ENCODE assay signal across 1 cellular context in the genomic region with DNA sequence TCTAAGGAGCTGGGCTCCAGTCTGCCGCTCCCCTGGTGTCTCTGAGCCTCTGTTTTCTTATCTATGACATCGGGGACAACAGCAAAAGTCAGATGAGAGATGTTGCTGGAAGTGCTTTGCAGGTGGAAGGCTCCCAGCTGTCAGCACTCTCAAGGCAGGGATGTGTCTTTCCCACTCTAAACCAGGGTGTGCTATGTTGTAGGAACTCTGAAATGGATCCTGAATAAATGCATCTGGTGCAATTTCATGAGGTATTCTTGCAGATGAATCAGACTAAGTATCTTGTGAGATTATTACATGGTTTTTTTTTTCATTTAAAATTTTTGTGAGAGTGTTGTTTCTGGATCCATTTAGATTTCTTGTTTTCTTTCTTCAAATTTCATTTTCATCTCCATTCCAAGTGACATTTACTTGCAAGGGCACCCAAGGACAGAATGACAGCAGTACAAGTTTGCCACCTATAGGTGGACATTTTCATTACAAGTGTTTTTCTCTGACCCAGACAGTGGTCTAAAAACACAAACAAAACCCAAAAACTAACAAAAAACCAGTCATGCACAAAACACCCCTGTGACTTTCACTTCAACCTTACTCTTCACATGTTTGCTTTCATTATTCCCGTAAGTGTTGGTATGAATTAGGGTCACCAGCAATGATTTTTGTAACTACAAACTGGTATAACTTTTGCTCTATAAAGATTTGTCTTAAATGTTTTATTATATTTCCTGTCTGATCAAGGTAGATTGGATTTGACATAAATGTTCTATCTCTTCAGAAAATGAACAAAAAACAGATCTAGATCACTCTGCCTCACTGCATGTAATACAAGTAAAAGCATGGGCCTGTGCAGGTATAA.
TF ChIP-seq lines count a peak whose summit lies in the region.

No MANE protein-coding gene starts in this region.

TF ChIP-seq in H1, 55 proteins besides CTCF, POLR2A, EP300 and RAD21 (continued from another document):
- TF ChIP-seq TAF1 (IDR thresholded peaks at IDR 0.05; ENCODE audit: low read depth, low read length) (no peak), PHF8 (conservative IDR thresholded peaks at IDR 0.05; ENCODE audit: low read depth, low read length) (no peak), RXRA (IDR thresholded peaks at IDR 0.05; ENCODE audit: insufficient read depth, low read depth, low read length) (no peak), CHD2 (IDR thresholded peaks at IDR 0.05; ENCODE audit: low read length) (no peak), CBX8 (IDR thresholded peaks at IDR 0.05; ENCODE audit: borderline replicate concordance, low read depth, low read length) (no peak), SRF (IDR thresholded peaks at IDR 0.05; ENCODE audit: low read depth, low read length) (no peak), CHD7 (IDR thresholded peaks at IDR 0.05; ENCODE audit: insufficient replicate concordance, low read length) (no peak), NRF1 (IDR thresholded peaks at IDR 0.05; ENCODE audit: low read depth, low read length) (no peak)
- TF ChIP-seq, protein P1, sequence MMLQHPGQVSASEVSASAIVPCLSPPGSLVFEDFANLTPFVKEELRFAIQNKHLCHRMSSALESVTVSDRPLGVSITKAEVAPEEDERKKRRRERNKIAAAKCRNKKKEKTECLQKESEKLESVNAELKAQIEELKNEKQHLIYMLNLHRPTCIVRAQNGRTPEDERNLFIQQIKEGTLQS (IDR thresholded peaks at IDR 0.05; ENCODE audit: insufficient read depth, low read depth, low read length): no peak
